Comparison of ENCODE assay signal across 23 cellular contexts in the genomic region with DNA sequence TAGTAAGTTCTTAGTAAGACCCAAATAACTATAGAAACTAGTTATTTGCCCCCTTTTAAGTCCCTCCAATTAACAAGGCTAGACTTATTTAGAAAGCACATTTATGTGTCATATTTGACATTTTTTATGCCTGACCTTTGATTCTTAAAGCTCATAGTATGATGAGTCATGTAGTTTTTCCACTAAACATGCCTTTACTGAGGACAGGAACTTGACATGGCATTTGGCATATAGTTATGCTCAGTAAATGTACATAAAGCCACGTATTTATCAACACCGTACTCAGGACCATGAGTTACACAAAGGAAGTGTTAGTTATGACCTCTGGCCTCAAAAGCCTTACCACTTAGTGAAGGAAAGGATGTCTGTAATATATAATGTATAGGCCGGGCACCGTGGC.
DNase-seq lines count a peak whose midpoint lies in the region; ATAC-seq and TF ChIP-seq lines count a peak whose summit lies in the region.
"Had no signal": no experiment of that assay in that cellular context is flagged by ENCODE, and none has a peak within 500 bp of the region (broad histone marks: within the 10 kb centered on the region; RNA-seq: fewer than 3 reads in every experiment).

No MANE protein-coding gene starts in this region.

- no peaks in the 10 kb centered on the region for H3K27me3 ChIP-seq in trophoblast cell (ENCODE audit: insufficient read depth, low read length)
- H3K27me3 ChIP-seq: esophagus squamous epithelium, MG63, tibial nerve had no signal

- no peak overlapping the region for H2BK5ac ChIP-seq in trophoblast cell (ENCODE audit: low read depth, low read length, poor library complexity)

- no peaks in the 10 kb centered on the region for H3K4me1 ChIP-seq in trophoblast cell (ENCODE audit: control insufficient read depth in 1 of 2, insufficient read depth in 2 of 2, low read length in 2 of 2)
- H3K4me1 ChIP-seq: esophagus squamous epithelium had no signal

- H3K36me3 ChIP-seq in trophoblast cell (ENCODE audit: control insufficient read depth in 1 of 2, insufficient read depth in 2 of 2, low read length in 2 of 2), result no peaks in the 10 kb centered on the region
- H3K36me3 ChIP-seq: esophagus squamous epithelium, MG63 had no signal

- H3K4ac ChIP-seq in trophoblast cell (ENCODE audit: low read depth, low read length), result no peak overlapping the region

- H4K12ac ChIP-seq in trophoblast cell (ENCODE audit: low read depth, low read length), result no peak overlapping the region

- H3K9me3 Mint-ChIP-seq in CD14-positive monocyte, result peaks cover 0 to 2% (median 0%) of the 10 kb centered on the region in 7 donors
- H3K9me3 Mint-ChIP-seq: activated T-helper 1 cell treated with anti-CD3 and anti-CD28 coated beads, Interleukin-12 subunit alpha, Interleukin-12 subunit beta, Interleukin-2, Interleukin-4 antibody, amounts not matched to agents 30 ng/mL and 10 ng/mL and 1 ng/mL, durations not matched to agents 14 hours and 24 hours and 36 hours; CD4-positive, alpha-beta T cell; GM23338; nephron progenitor cell had no signal

- no peak overlapping the region for H3K4me2 ChIP-seq in trophoblast cell (ENCODE audit: low read length)
- H3K4me2 ChIP-seq: GM23338 had no signal

- WGBS in trophoblast cell (ENCODE audit: extremely low coverage, insufficient coverage, insufficient read length), result no CpG with 5 or more reads among the region's 4 CpGs

- H3K14ac ChIP-seq in trophoblast cell (ENCODE audit: low read length), result no peak overlapping the region

- TF ChIP-seq CTCF in HFF-Myc (IDR thresholded peaks at IDR 0.05; ENCODE audit: low read depth, low read length, missing control alignments), result no peak
- TF ChIP-seq CTCF in fibroblast of pulmonary artery (IDR thresholded peaks at IDR 0.05; ENCODE audit: low read length, missing control alignments), result no peak
- TF ChIP-seq CTCF in CD14-positive monocyte (IDR thresholded peaks at IDR 0.05), result no peak

- intact Hi-C loops in CD14-positive monocyte (cut with micrococcal nuclease), result no loop called here

- no peaks in the 10 kb centered on the region for H3K36me3 Mint-ChIP-seq in CD14-positive monocyte

- H2AK5ac ChIP-seq in trophoblast cell (ENCODE audit: low read length), result no peak overlapping the region

- ATAC-seq in HG03439 (IDR thresholded peaks at IDR 0.05; ENCODE audit: unreplicated experiment), result no peak
- ATAC-seq: GM23338, left lobe of liver had no signal

- H4K91ac ChIP-seq in trophoblast cell (ENCODE audit: low read depth, low read length), result no peak overlapping the region

- no peak overlapping the region for H3K4me3 Mint-ChIP-seq in CD14-positive monocyte
- H3K4me3 Mint-ChIP-seq: activated T-helper 1 cell treated with anti-CD3 and anti-CD28 coated beads, Interleukin-12 subunit alpha, Interleukin-12 subunit beta, Interleukin-2, Interleukin-4 antibody, amounts not matched to agents 30 ng/mL and 10 ng/mL and 1 ng/mL, durations not matched to agents 14 hours and 24 hours and 36 hours; CD4-positive, alpha-beta T cell; GM23338; nephron progenitor cell had no signal

- no peak overlapping the region for H2BK12ac ChIP-seq in trophoblast cell (ENCODE audit: low read length)

- no peak overlapping the region for H3K27ac Mint-ChIP-seq in CD14-positive monocyte
- H3K27ac Mint-ChIP-seq: activated T-helper 1 cell treated with anti-CD3 and anti-CD28 coated beads, Interleukin-12 subunit alpha, Interleukin-12 subunit beta, Interleukin-2, Interleukin-4 antibody, amounts not matched to agents 30 ng/mL and 10 ng/mL and 1 ng/mL, durations not matched to agents 14 hours and 24 hours and 36 hours; CD4-positive, alpha-beta T cell; GM23338; nephron progenitor cell had no signal

- no peak overlapping the region for H3K9ac ChIP-seq in trophoblast cell (ENCODE audit: low read length)

- no peaks in the 10 kb centered on the region for H3K79me1 ChIP-seq in trophoblast cell (ENCODE audit: low read length)

- no peaks in the 10 kb centered on the region for H3K9me3 ChIP-seq in trophoblast cell (ENCODE audit: insufficient read depth, low read depth, low read length)
- H3K9me3 ChIP-seq: esophagus squamous epithelium, MG63, tibial nerve had no signal

- DNase-seq in EH (ENCODE audit: low read depth) (peak; percentile 35), HFF-Myc (ENCODE audit: extremely low read depth, low read depth) (peak; percentile 2), SW480 (ENCODE audit: low spot score) (peak; percentile 1), fibroblast of pulmonary artery (ENCODE audit: low read depth) (peak; percentile 18), trophoblast cell (no peak), H4 (ENCODE audit: low spot score) (no peak), CD14-positive monocyte (ENCODE audit: low spot score) (no peak)
- DNase-seq: activated CD4-positive, CD25-positive, alpha-beta regulatory T cell; CD4-positive, alpha-beta T cell; effector CD8-positive, alpha-beta T cell; esophagus squamous epithelium; MG63; NCI-H1417 treated with DMSO at 0.1 percent for 48 hours; NCI-H510A; nephron progenitor cell; RPMI8226; stimulated activated naive CD4-positive, alpha-beta T cell; T-helper 9 cell had no signal

- no peak overlapping the region for H2BK120ac ChIP-seq in trophoblast cell (ENCODE audit: insufficient read depth, low read length, poor library complexity)

- no peaks in the 10 kb centered on the region for H3K79me2 ChIP-seq in trophoblast cell (ENCODE audit: control insufficient read depth, insufficient read depth, low read length, poor library complexity)

- peaks cover 0 to 20% (median 10%) of the 10 kb centered on the region in 3 donors for H3K27me3 Mint-ChIP-seq in CD14-positive monocyte (ENCODE audit: low read depth in 3 of 3)

- no peak overlapping the region for H3K18ac ChIP-seq in trophoblast cell (ENCODE audit: low read length)

- no peak overlapping the region for H3K23ac ChIP-seq in trophoblast cell (ENCODE audit: low read length)

- H4K8ac ChIP-seq in trophoblast cell (ENCODE audit: low read depth, low read length), result no peak overlapping the region

- H3K4me3 ChIP-seq in HFF-Myc (replicated peaks; ENCODE audit: low read depth, low read length) (no peak overlapping the region), fibroblast of pulmonary artery (replicated peaks; ENCODE audit: low read depth, low read length) (no peak overlapping the region), trophoblast cell (ENCODE audit: low read depth, low read length) (no peak overlapping the region)
- H3K4me3 ChIP-seq: esophagus squamous epithelium, GM23338, MG63, tibial nerve had no signal

- no peak overlapping the region for H3K27ac ChIP-seq in trophoblast cell (ENCODE audit: low read depth, low read length)
- H3K27ac ChIP-seq: esophagus squamous epithelium, tibial nerve had no signal

- no peak overlapping the region for H2AFZ ChIP-seq in trophoblast cell (ENCODE audit: insufficient read depth, low read length, poor library complexity)
- H2AFZ ChIP-seq: GM23338 had no signal

- H3K4me1 Mint-ChIP-seq in CD14-positive monocyte, result no peaks in the 10 kb centered on the region

Comparison
In these comparisons a context has a peak if more than half of its experiments do, and no peak if none do; other contexts are left out.
1. DNase-seq: peak in EH (single experiment), HFF-Myc (single experiment), SW480 (single experiment) and fibroblast of pulmonary artery (single experiment); none in trophoblast cell (0 of 2), H4 (single experiment) and CD14-positive monocyte (single experiment).